16 cellular contexts compared by ENCODE assay signal in the genomic region with DNA sequence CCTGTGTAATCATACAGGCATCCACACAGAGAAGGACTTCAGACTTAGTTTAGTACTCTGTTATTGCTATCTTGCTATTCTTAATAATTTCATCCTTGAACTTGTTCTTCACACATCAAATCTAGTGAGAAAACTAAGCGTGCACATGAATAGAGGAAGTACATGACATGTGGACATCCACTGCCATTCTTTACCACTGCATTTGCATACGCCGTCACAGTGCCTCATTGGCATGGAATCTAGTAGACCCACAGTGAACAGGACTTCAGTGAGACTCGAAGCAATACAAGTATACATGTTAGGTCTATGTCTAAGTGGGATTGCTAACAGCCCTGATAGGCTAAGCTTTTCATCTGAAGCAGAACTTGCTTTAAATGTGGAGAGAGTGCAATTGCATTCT.
DNase-seq lines count a peak whose midpoint lies in the region; ATAC-seq and TF ChIP-seq lines count a peak whose summit lies in the region.
"Had no signal": no experiment of that assay in that cellular context is flagged by ENCODE, and none has a peak within 500 bp of the region (broad histone marks: within the 10 kb centered on the region; RNA-seq: fewer than 3 reads in every experiment).

No MANE protein-coding gene starts in this region.

- in situ Hi-C loops in GM13976 (cut with MboI; ENCODE audit: low sequenced_read_pairs, unreplicated experiment): no loop called here

- TF ChIP-seq CTCF in GM13976 (IDR thresholded peaks at IDR 0.05; ENCODE audit: borderline replicate concordance, control extremely low read depth, extremely low read depth, insufficient read depth, missing control alignments) (no peak), foreskin fibroblast (IDR thresholded peaks at IDR 0.05; ENCODE audit: low read depth, low read length) (no peak)

- ATAC-seq in GM18511 (IDR thresholded peaks at IDR 0.05; ENCODE audit: unreplicated experiment) (peak; percentile 71), GM21360 (IDR thresholded peaks at IDR 0.05; ENCODE audit: unreplicated experiment) (peak; percentile 90), HG02981 (IDR thresholded peaks at IDR 0.05; ENCODE audit: unreplicated experiment) (peak; percentile 86)
- ATAC-seq: foreskin keratinocyte had no signal

- H3K27ac Mint-ChIP-seq in IgD-negative memory B cell: peak overlapping the region; percentile 15 to 78 (median 28)
- H3K27ac Mint-ChIP-seq: HFFc6; stimulated activated naive CD8-positive, alpha-beta T cell treated with anti-CD3 and anti-CD28 coated beads, Interleukin-15, Interleukin-2, amounts not matched to agents 100 ng/mL and 50 ng/mL, for 24 hours had no signal

- H3K4me3 ChIP-seq in foreskin fibroblast (ENCODE audit: low read depth in 1 of 2, low read length in 2 of 2): no peak overlapping the region

- DNase-seq in GM13976 (ENCODE audit: low spot score) (no peak), T-helper 9 cell (no peak), foreskin fibroblast (no peak), DMS53 (lab: John Stamatoyannopoulos, UW) (no peak)
- DNase-seq: activated CD4-positive, alpha-beta T cell treated with anti-CD3 and anti-CD28 coated beads for 48 hours; foreskin keratinocyte; HFFc6; NCI-H2081 treated with DMSO at 0.1 percent for 48 hours; retina; stimulated activated CD4-positive, alpha-beta T cell treated with anti-CD3 and anti-CD28 coated beads, Interleukin-4, amount 100 ng/mL, for 24 hours; SW 1271 had no signal

- peak overlapping the region in 1 of 4 donors; percentile 23 for H3K4me3 Mint-ChIP-seq in IgD-negative memory B cell
- H3K4me3 Mint-ChIP-seq: HFFc6; stimulated activated naive CD8-positive, alpha-beta T cell treated with anti-CD3 and anti-CD28 coated beads, Interleukin-15, Interleukin-2, amounts not matched to agents 100 ng/mL and 50 ng/mL, for 24 hours had no signal

- peaks cover 20 to 29% (median 23%) of the 10 kb centered on the region in 3 donors for H3K4me1 Mint-ChIP-seq in IgD-negative memory B cell

- no peaks in the 10 kb centered on the region for H3K27me3 Mint-ChIP-seq in IgD-negative memory B cell

- H3K36me3 Mint-ChIP-seq in IgD-negative memory B cell: peaks cover 8% of the 10 kb centered on the region

- peaks cover 0 to 11% (median 0%) of the 10 kb centered on the region in 3 donors for H3K9me3 Mint-ChIP-seq in IgD-negative memory B cell
- H3K9me3 Mint-ChIP-seq: HFFc6; stimulated activated naive CD8-positive, alpha-beta T cell treated with anti-CD3 and anti-CD28 coated beads, Interleukin-15, Interleukin-2, amounts not matched to agents 100 ng/mL and 50 ng/mL, for 24 hours had no signal
